ENCODE assay signal across 8 cellular contexts in genomic region chr11:23112987-23113886, GRCh38.
DNase-seq lines count a peak whose midpoint lies in the region; FAIRE-seq and TF ChIP-seq lines count a peak whose summit lies in the region.

No MANE protein-coding gene starts in this region.

- H4K20me1 ChIP-seq in OCI-LY1 (ENCODE audit: insufficient read depth, low read length), result no peaks in the 10 kb centered on the region

- H2AFZ ChIP-seq in OCI-LY1 (ENCODE audit: low read length), result peak overlapping the region; percentile 75; the same call in 1 of the 2 replicates

- no peaks in the 10 kb centered on the region for H3K9me3 ChIP-seq in OCI-LY1 (ENCODE audit: low read length)

- 0 out of 2 replicates have a peak, but pooled peaks cover 5% of the 10 kb centered on the region for H3F3A ChIP-seq in OCI-LY1 (ENCODE audit: insufficient read depth, low read length)

- peak; percentile 88 for FAIRE-seq in GM19239 (lab: Jason Lieb, UNC)
- no peak for FAIRE-seq in HTR-8/SVneo (lab: Jason Lieb, UNC)

- peak overlapping the region; percentile 59 for H3K4me2 ChIP-seq in OCI-LY1 (ENCODE audit: low read length)

- DNase-seq in COR-L47 (lab: John Stamatoyannopoulos, UW) (peak; percentile 64), GM19239 (ENCODE audit: insufficient read length, low spot score) (peak; percentile 25), HTR-8/SVneo (ENCODE audit: insufficient read length, low spot score) (peak; percentile 35), ecto neural progenitor cell (ENCODE audit: low spot score) (peak; percentile 47), mucosa of gallbladder (ENCODE audit: low spot score) (peak; percentile 86)
- no peak for DNase-seq in activated CD8-positive, alpha-beta memory T cell treated with anti-CD3 and anti-CD28 coated beads, Interleukin-2, amount 50 U/mL, for 48 hours
- DNase-seq in activated naive CD4-positive, alpha-beta T cell treated with Interleukin-2 at 50 U/mL for 16 hours, result no peak

- no peaks in the 10 kb centered on the region for H3K36me3 ChIP-seq in OCI-LY1 (ENCODE audit: insufficient read depth, low read length)

- no peaks in the 10 kb centered on the region for H3K27me3 ChIP-seq in OCI-LY1 (ENCODE audit: insufficient read depth, low read length)

- H3K9me2 ChIP-seq in OCI-LY1 (ENCODE audit: low read depth, low read length), result no peaks in the 10 kb centered on the region

- H3K9ac ChIP-seq in OCI-LY1 (ENCODE audit: low read length), result peak overlapping the region; percentile 54

- H3K4me3 ChIP-seq in OCI-LY1 (ENCODE audit: low read depth, low read length, poor library complexity, severe bottlenecking), result no peak overlapping the region

- TF ChIP-seq CTCF in OCI-LY1 (IDR thresholded peaks at IDR 0.05; ENCODE audit: low read length), result peak; percentile 74

- peak overlapping the region; percentile 97 for H3K27ac ChIP-seq in OCI-LY1 (ENCODE audit: low read depth, low read length, poor library complexity, severe bottlenecking)

- peaks cover 44% of the 10 kb centered on the region for H3K4me1 ChIP-seq in OCI-LY1 (ENCODE audit: insufficient read depth, low read length, severe bottlenecking)

- no peaks in the 10 kb centered on the region for H3K79me2 ChIP-seq in OCI-LY1 (ENCODE audit: insufficient read depth, low read length)

Comparison
In these comparisons a context has a peak if more than half of its experiments do, and no peak if none do; other contexts are left out.
1. DNase-seq: peak in COR-L47 (single experiment), GM19239 (single experiment), HTR-8/SVneo (single experiment), ecto neural progenitor cell (single experiment) and mucosa of gallbladder (single experiment); none in activated CD8-positive, alpha-beta memory T cell treated with anti-CD3 and anti-CD28 coated beads, Interleukin-2, amount 50 U/mL, for 48 hours (single experiment) and activated naive CD4-positive, alpha-beta T cell treated with Interleukin-2 at 50 U/mL for 16 hours (single experiment).